ENCODE assay signal across 16 cellular contexts in genomic region chr19:6297202-6297601, GRCh38. TPM values are rescaled to one million over a fixed set of nuclear protein-coding genes. Genes with fewer than 3 reads are reported as not detected.
DNase-seq lines count a peak whose midpoint lies in the region; ATAC-seq and TF ChIP-seq lines count a peak whose summit lies in the region.
"Had no signal": no experiment of that assay in that cellular context is flagged by ENCODE, and none has a peak within 500 bp of the region (broad histone marks: within the 10 kb centered on the region; RNA-seq: fewer than 3 reads in every experiment).

No MANE protein-coding gene starts in this region.

- no peak overlapping the region for H3K27ac Mint-ChIP-seq in GM23338
- H3K27ac Mint-ChIP-seq: CD4-positive, CD25-positive, alpha-beta regulatory T cell had no signal

- H3K4me2 ChIP-seq in BLaER1 (peak overlapping the region; percentile 45), MM.1S (ENCODE audit: low read depth, low read length) (no peak overlapping the region), GM23338 (no peak overlapping the region)

- H3K27me3 ChIP-seq in BLaER1 (no peaks in the 10 kb centered on the region), MM.1S (replicated peaks; ENCODE audit: insufficient read depth, low read length) (peaks cover 45% of the 10 kb centered on the region), GM23338 (ENCODE audit: insufficient read depth) (no peaks in the 10 kb centered on the region)
- H3K27me3 ChIP-seq: BLaER1 treated with 17β-estradiol and CSF1 and Interleukin-3, amounts not matched to agents 10 nM and 100 nM had no signal

- H4K20me1 ChIP-seq in BLaER1 = no peaks in the 10 kb centered on the region
- no peaks in the 10 kb centered on the region for H4K20me1 ChIP-seq in MM.1S (ENCODE audit: insufficient read depth, low read length)
- no peaks in the 10 kb centered on the region for H4K20me1 ChIP-seq in GM23338 (replicated peaks; ENCODE audit: insufficient read depth)
- H4K20me1 ChIP-seq: BLaER1 treated with 17β-estradiol and CSF1 and Interleukin-3, amounts not matched to agents 10 nM and 100 nM had no signal

- H3K9me3 ChIP-seq in BLaER1 = peaks cover 66% of the 10 kb centered on the region
- no peaks in the 10 kb centered on the region for H3K9me3 ChIP-seq in MM.1S (replicated peaks; ENCODE audit: insufficient read depth, low read length)

- no peak overlapping the region for H2AFZ ChIP-seq in MM.1S (ENCODE audit: low read length)
- no peak overlapping the region for H2AFZ ChIP-seq in GM23338

- H3K4me1 Mint-ChIP-seq in GM23338 = no peaks in the 10 kb centered on the region

- H3K27me3 Mint-ChIP-seq in GM23338 (ENCODE audit: insufficient read depth, low read depth, poor library complexity) = peaks cover 4% of the 10 kb centered on the region

- H3K36me3 ChIP-seq in BLaER1 (no peaks in the 10 kb centered on the region), MM.1S (replicated peaks; ENCODE audit: insufficient read depth, low read length) (no peaks in the 10 kb centered on the region), GM23338 (ENCODE audit: insufficient read depth) (no peaks in the 10 kb centered on the region)
- H3K36me3 ChIP-seq: BLaER1 treated with 17β-estradiol and CSF1 and Interleukin-3, amounts not matched to agents 10 nM and 100 nM had no signal

- no peaks in the 10 kb centered on the region for H3K9me2 ChIP-seq in MM.1S (replicated peaks; ENCODE audit: insufficient read depth, low read length)
- H3K9me2 ChIP-seq in GM23338 (ENCODE audit: insufficient read depth) = no peaks in the 10 kb centered on the region

- H3K4me1 ChIP-seq in BLaER1 = peaks cover 8% of the 10 kb centered on the region
- H3K4me1 ChIP-seq in MM.1S (ENCODE audit: low read length) = no peaks in the 10 kb centered on the region
- H3K4me1 ChIP-seq in GM23338 (ENCODE audit: insufficient read depth) = no peaks in the 10 kb centered on the region

- peak; percentile 1 for DNase-seq in NCI-H1105 treated with DMSO at 0.1 percent for 48 hours (lab: John Stamatoyannopoulos, UW)
- no peak for DNase-seq in NCI-H1105 (lab: John Stamatoyannopoulos, UW)
- DNase-seq in MM.1S = peak; percentile 43
- DNase-seq in SHP77 treated with DMSO at 0.1 percent for 48 hours (lab: John Stamatoyannopoulos, UW) = peak; percentile 54
- no peak for DNase-seq in GM23338 (ENCODE audit: low spot score)
- no peak for DNase-seq in DMS 273 (lab: John Stamatoyannopoulos, UW; ENCODE audit: unreplicated experiment)
- DNase-seq in activated T-cell treated with anti-CD3 and anti-CD28 coated beads for 4 hours = no peak
- DNase-seq: 8988T; AML-193; Calu3; CD4-positive, CD25-positive, alpha-beta regulatory T cell; GF-D8 had no signal

- no peak for ATAC-seq in GM23338
- ATAC-seq: HCT116 had no signal

- H3F3A ChIP-seq in MM.1S (ENCODE audit: insufficient read depth, low read length) (no peaks in the 10 kb centered on the region), GM23338 (replicated peaks; ENCODE audit: low read depth) (no peaks in the 10 kb centered on the region)

- H3K9ac ChIP-seq in BLaER1 (no peak overlapping the region), MM.1S (ENCODE audit: low read length) (no peak overlapping the region)
- H3K9ac ChIP-seq: BLaER1 treated with 17β-estradiol and CSF1 and Interleukin-3, amounts not matched to agents 10 nM and 100 nM had no signal

- H3K9me3 Mint-ChIP-seq in GM23338 = peaks cover 89% of the 10 kb centered on the region

- peaks cover 22% of the 10 kb centered on the region for H3K36me3 Mint-ChIP-seq in GM23338 (ENCODE audit: low read depth)
- H3K36me3 Mint-ChIP-seq: CD4-positive, CD25-positive, alpha-beta regulatory T cell had no signal

- H3K27ac ChIP-seq in BLaER1 (no peak overlapping the region), MM.1S (ENCODE audit: low read length) (no peak overlapping the region), GM23338 (ENCODE audit: low read depth) (no peak overlapping the region)
- H3K27ac ChIP-seq: BLaER1 treated with 17β-estradiol and CSF1 and Interleukin-3, amounts not matched to agents 10 nM and 100 nM had no signal

- no peak for TF ChIP-seq CTCF in MM.1S (IDR thresholded peaks at IDR 0.05; ENCODE audit: low read length)
- no peak for TF ChIP-seq CTCF in GM23338 (conservative IDR thresholded peaks at IDR 0.05; ENCODE audit: low read depth in 2 of 2)

- no peak overlapping the region for H3K4me3 ChIP-seq in BLaER1
- H3K4me3 ChIP-seq in MM.1S (ENCODE audit: low read length) = no peak overlapping the region
- no peak overlapping the region for H3K4me3 ChIP-seq in GM23338

- H3K79me2 ChIP-seq in MM.1S (ENCODE audit: low read length) (no peaks in the 10 kb centered on the region), GM23338 (replicated peaks; ENCODE audit: insufficient read depth) (no peaks in the 10 kb centered on the region)

- no peak overlapping the region for H3K4me3 Mint-ChIP-seq in GM23338
- H3K4me3 Mint-ChIP-seq: CD4-positive, CD25-positive, alpha-beta regulatory T cell had no signal

TF ChIP-seq in GM23338, 12 proteins besides CTCF, POLR2A, EP300 and RAD21:
- no peak for TF ChIP-seq ZNF331 (CRISPR knock-in tag; IDR thresholded peaks at IDR 0.05; ENCODE audit: low read depth)

RNA-seq across cellular contexts. Expression of gene MLLT1, which starts 17.4 kb away (rescaled TPM):
- 15.4 and 23.4 TPM in 2 replicates for total RNA-seq in GM23338 (2014; rRNA removed; shearing (Covaris generic))
- 17.8 and 19.9 TPM in 2 replicates for polyA plus RNA-seq in GM23338 (2016; fragmentation: Nextera tagmentation; extraction: Ambion mirVana)

RNA-seq across cellular contexts. Expression of gene ACER1, which starts 36.2 kb away (rescaled TPM):
- not detected in 2 replicates for total RNA-seq in GM23338 (2014; rRNA removed; shearing (Covaris generic))
- not detected in 2 replicates for polyA plus RNA-seq in GM23338 (2016; fragmentation: Nextera tagmentation; extraction: Ambion mirVana)
- total RNA-seq: Calu3, H1 had no signal

Comparison
In these comparisons a context has a peak if more than half of its experiments do, and no peak if none do; other contexts are left out.
1. DNase-seq: peak in NCI-H1105 treated with DMSO at 0.1 percent for 48 hours (single experiment), MM.1S (single experiment) and SHP77 treated with DMSO at 0.1 percent for 48 hours (single experiment); none in NCI-H1105 (single experiment), GM23338 (single experiment), DMS 273 (single experiment) and activated T-cell treated with anti-CD3 and anti-CD28 coated beads for 4 hours (single experiment).